In genomic region chrX:55867254-55867653, GRCh38 we compare ENCODE assay signal across 8 cellular contexts.
DNase-seq lines count a peak whose midpoint lies in the region; ATAC-seq and TF ChIP-seq lines count a peak whose summit lies in the region.

No MANE protein-coding gene starts in this region.

- H3K4me3 ChIP-seq in HUES6 (ENCODE audit: low read depth, low read length) (no peak overlapping the region), lower leg skin (ENCODE audit: low read depth, poor library complexity, severe bottlenecking) (no peak overlapping the region), thyroid gland (replicated peaks in 1 of 3) (no peak overlapping the region)

- no peak overlapping the region for H3K9ac ChIP-seq in HUES6 (ENCODE audit: low read length)

- H3K9me3 ChIP-seq in HUES6 (ENCODE audit: control insufficient read depth, insufficient read depth, low read depth, low read length) (peaks cover 18% of the 10 kb centered on the region), thyroid gland (no peaks in the 10 kb centered on the region)

- DNase-seq in fibroblast of peridontal ligament (ENCODE audit: extremely low read depth), result peak; percentile 10
- no peak for DNase-seq in NCI-H446 treated with DMSO at 0.1 percent for 48 hours (lab: John Stamatoyannopoulos, UW)
- DNase-seq in osteocyte (ENCODE audit: extremely low spot score, unreplicated experiment), result no peak
- no peak for DNase-seq in lower leg skin (ENCODE audit: low spot score in 2 of 2)
- DNase-seq in thyroid gland, result no peak

- H3K4me1 ChIP-seq in HUES6 (ENCODE audit: control insufficient read depth, insufficient read depth, low read length) (peaks cover 14% of the 10 kb centered on the region; the same call in 1 of the 2 replicates), thyroid gland (no peaks in the 10 kb centered on the region)

- H3K9me3 Mint-ChIP-seq in osteocyte (ENCODE audit: unreplicated experiment), result peaks cover 17% of the 10 kb centered on the region

- H3K36me3 Mint-ChIP-seq in osteocyte (ENCODE audit: unreplicated experiment), result no peaks in the 10 kb centered on the region

- TF ChIP-seq POLR2A in lower leg skin (IDR thresholded peaks at IDR 0.05) (no peak), thyroid gland (IDR thresholded peaks at IDR 0.05) (no peak)

- H3K4me1 Mint-ChIP-seq in osteocyte (ENCODE audit: unreplicated experiment), result no peaks in the 10 kb centered on the region

- no peak overlapping the region for H3K4me3 Mint-ChIP-seq in osteocyte (ENCODE audit: unreplicated experiment)

- intact Hi-C loops in lower leg skin (cut with DNase I; ENCODE audit: low total_unique reads), result no loop called here
- intact Hi-C loops in thyroid gland (cut with DNase I), result no loop called here

- no peaks in the 10 kb centered on the region for H3K27me3 Mint-ChIP-seq in osteocyte (ENCODE audit: unreplicated experiment)

- H3K36me3 ChIP-seq in HUES6 (ENCODE audit: control insufficient read depth, insufficient read depth, low read length) (no peaks in the 10 kb centered on the region; the same call in 1 of the 2 replicates), thyroid gland (no peaks in the 10 kb centered on the region)

- TF ChIP-seq CTCF in osteocyte (IDR thresholded peaks at IDR 0.05) (no peak), lower leg skin (IDR thresholded peaks at IDR 0.05) (no peak), thyroid gland (IDR thresholded peaks at IDR 0.05) (no peak)

- H3K27me3 ChIP-seq in HUES6 (ENCODE audit: control insufficient read depth, insufficient read depth, low read length), result no peaks in the 10 kb centered on the region
- H3K27me3 ChIP-seq in thyroid gland, result no peaks in the 10 kb centered on the region

- H3K27ac ChIP-seq in HUES6 (ENCODE audit: low read depth, low read length), result peak overlapping the region; percentile 7; the same call in 1 of the 2 replicates
- H3K27ac ChIP-seq in thyroid gland, result no peak overlapping the region

- ATAC-seq in GM18873 (IDR thresholded peaks at IDR 0.05; ENCODE audit: low FRiP score, unreplicated experiment), result peak; percentile 54
- peak; percentile 72 for ATAC-seq in HG02588 (IDR thresholded peaks at IDR 0.05; ENCODE audit: unreplicated experiment)

- no peak overlapping the region for H3K27ac Mint-ChIP-seq in osteocyte (ENCODE audit: unreplicated experiment)

- 57 to 65% methylated on average over 1 of the region's 1 CpG for WGBS in lower leg skin, 2 donors
- 70 to 86% methylated on average over 1 of the region's 1 CpG for WGBS in thyroid gland, 2 donors
